In genomic region chr20:35146922-35147574, GRCh38 we compare ENCODE assay signal across 8 cellular contexts. TPM values are rescaled to one million over a fixed set of nuclear protein-coding genes. Genes with fewer than 3 reads are reported as not detected.
DNase-seq lines count a peak whose midpoint lies in the region; ATAC-seq and TF ChIP-seq lines count a peak whose summit lies in the region.

Gene EDEM2, minus strand, starts transcription at chr20:35147336. Its CDS starts 78 bp downstream, at chr20:35147258.

- H3K9me3 Mint-ChIP-seq in Calu3 (ENCODE audit: low read depth, unreplicated experiment) (no peaks in the 10 kb centered on the region), IgD-negative memory B cell (no peaks in the 10 kb centered on the region)

- no TSS peak for BruUV-seq in Calu3 (replicated peaks; lab: Mats Ljungman, UMichigan)

- TF ChIP-seq CTCF in Calu3 (IDR thresholded peaks at IDR 0.05; ENCODE audit: unreplicated experiment), result no peak

- CTCF ChIA-PET in Calu3 (lab: Charles Lee), result interaction anchor here (0.6 to 3.5 kb wide), 18 partner anchors 8 to 300 kb away, joined by 3 to 85 read pairs (median 4); partner anchors contain the start of genes MMP24 and MMP24OS

- H3K36me3 Mint-ChIP-seq in Calu3 (ENCODE audit: insufficient read depth, unreplicated experiment) (peaks cover 33% of the 10 kb centered on the region), IgD-negative memory B cell (no peaks in the 10 kb centered on the region)

- DNase-seq in Calu3, result peak; percentile 98
- peak; percentile 98 for DNase-seq in OCI-M1 (lab: John Stamatoyannopoulos, UW)
- DNase-seq in activated T-cell treated with anti-CD3 and anti-CD28 coated beads for 1 hour (ENCODE audit: low read depth), result peak; percentile 89
- peak; percentile 99 for DNase-seq in epidermal melanocyte (ENCODE audit: insufficient read length, low spot score)
- peak; percentile 90 for DNase-seq in middle frontal gyrus (ENCODE audit: extremely low spot score, low spot score)
- DNase-seq in stimulated activated CD8-positive, alpha-beta memory T cell treated with anti-CD3 and anti-CD28 coated beads, Interleukin-2, amount 100 ng/mL, for 1 hour (ENCODE audit: low read depth in 2 of 2), result peak; percentile 86 to 87

- intact Hi-C loops in Calu3 (cut with micrococcal nuclease; ENCODE audit: unreplicated experiment), result loop anchor here (5.0 kb wide), 1 partner anchor 315 kb away; no protein-coding TSS in a partner anchor

- H3K27me3 Mint-ChIP-seq in Calu3 (ENCODE audit: unreplicated experiment) (no peaks in the 10 kb centered on the region), IgD-negative memory B cell (peaks cover 1% of the 10 kb centered on the region)

- peaks cover 25% of the 10 kb centered on the region for H3K4me1 Mint-ChIP-seq in Calu3 (ENCODE audit: low read depth, unreplicated experiment)
- H3K4me1 Mint-ChIP-seq in IgD-negative memory B cell, result peaks cover 31 to 37% (median 32%) of the 10 kb centered on the region in 3 donors

- peak; percentile 65 for ATAC-seq in GM21528 (IDR thresholded peaks at IDR 0.05; ENCODE audit: low FRiP score, unreplicated experiment)

- H3K27ac Mint-ChIP-seq in Calu3 (ENCODE audit: unreplicated experiment), result peak within 1 kb of the TSS; percentile 78
- peak within 1 kb of the TSS; percentile 96 to 98 (median 98) for H3K27ac Mint-ChIP-seq in IgD-negative memory B cell

- peak within 1 kb of the TSS; percentile 87 for H3K4me3 Mint-ChIP-seq in Calu3 (ENCODE audit: low read depth, unreplicated experiment)
- H3K4me3 Mint-ChIP-seq in IgD-negative memory B cell, result peak within 1 kb of the TSS; percentile 97 to 99 (median 98)

RNA-seq across cellular contexts. Expression of gene EDEM2, which starts in this region (rescaled TPM):
- total RNA-seq in Calu3 (2022), result 44.4 and 49.4 TPM in 2 replicates
- polyA plus RNA-seq in IgD-negative memory B cell, result 51.9 TPM

Comparison
In these comparisons a context has a peak if more than half of its experiments do, and no peak if none do; other contexts are left out.
1. Peak in every context shown above with its lines: DNase-seq and ATAC-seq.